In the genomic region with DNA sequence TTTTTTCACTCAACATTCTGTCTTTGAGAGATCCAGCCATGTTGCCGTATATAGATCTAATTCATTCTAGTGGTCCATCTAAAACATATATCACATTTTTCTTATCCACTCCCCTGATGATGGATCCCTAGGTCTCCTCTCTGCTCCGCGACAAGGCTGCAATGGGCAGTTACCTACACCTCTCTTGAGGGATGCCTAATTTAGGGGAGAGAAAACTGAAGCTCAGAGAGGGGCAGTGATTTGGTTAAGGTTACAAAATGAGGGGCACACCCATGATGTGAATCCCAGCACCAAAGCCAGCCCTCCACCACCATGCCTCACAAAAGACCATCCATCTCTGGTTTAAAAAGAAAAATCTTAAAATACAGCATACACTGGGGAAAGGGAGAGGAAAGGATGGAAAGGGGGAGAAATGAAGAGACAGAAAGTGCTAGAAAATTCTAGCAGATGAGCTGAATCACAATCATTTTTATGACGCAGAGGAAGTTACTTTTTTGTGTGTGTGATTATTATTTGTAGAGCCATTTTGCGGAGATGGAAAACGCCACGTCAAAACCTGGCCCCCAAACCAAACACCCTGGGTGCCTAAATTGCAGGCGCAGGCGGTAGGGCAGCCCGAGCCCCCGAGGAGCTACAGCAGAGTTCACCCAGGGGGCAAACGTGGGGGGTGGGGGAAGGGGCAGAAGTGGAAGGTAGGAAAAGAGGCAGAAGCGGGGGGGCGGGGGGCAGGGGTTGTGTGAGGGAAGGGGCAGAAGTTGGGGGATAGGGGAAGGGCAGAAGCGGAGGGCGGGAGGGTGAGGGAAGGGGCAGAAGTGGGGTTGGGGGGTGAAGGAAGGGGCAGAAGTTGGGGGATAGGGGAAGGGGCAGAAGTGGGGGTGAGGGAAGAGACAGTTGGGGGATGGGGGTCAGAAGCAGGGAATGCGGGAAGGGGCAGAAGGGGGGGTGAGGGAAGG, we compare ENCODE assay signal across 9 cellular contexts. TPM values are rescaled to one million over a fixed set of nuclear protein-coding genes. Genes with fewer than 3 reads are reported as not detected.
DNase-seq lines count a peak whose midpoint lies in the region; ATAC-seq and TF ChIP-seq lines count a peak whose summit lies in the region.
"Had no signal": no experiment of that assay in that cellular context is flagged by ENCODE, and none has a peak within 500 bp of the region (broad histone marks: within the 10 kb centered on the region; RNA-seq: fewer than 3 reads in every experiment).

No MANE protein-coding gene starts in this region.

- H3K27ac ChIP-seq in heart right ventricle (peak overlapping the region; percentile 35 to 95 (median 87)), ascending aorta (peak overlapping the region; percentile 88 to 96), mesenchymal stem cell (ENCODE audit: low read length, poor library complexity, severe bottlenecking) (no peak overlapping the region), upper lobe of right lung (peak overlapping the region; percentile 72)

- DNase-seq in heart right ventricle = no peak
- no peak for DNase-seq in cardiac septum (ENCODE audit: low spot score)
- peak in 1 of 2 donors; percentile 61 for DNase-seq in ascending aorta (ENCODE audit: low spot score in 2 of 2)
- no peak for DNase-seq in mesenchymal stem cell
- no peak for DNase-seq in upper lobe of right lung
- no peak for DNase-seq in NCI-H2081 treated with DMSO at 0.1 percent for 48 hours (lab: John Stamatoyannopoulos, UW)
- no peak for DNase-seq in KG1 (lab: John Stamatoyannopoulos, UW)
- DNase-seq: stimulated activated CD4-positive, alpha-beta T cell treated with anti-CD3 and anti-CD28 coated beads, Interleukin-12 subunit alpha, Interleukin-12 subunit beta, amount 100 ng/mL, for 4 hours had no signal

- ATAC-seq in heart right ventricle = no peak
- ATAC-seq in upper lobe of right lung = no peak
- no peak for ATAC-seq in GM18519 (IDR thresholded peaks at IDR 0.05; ENCODE audit: low FRiP score, unreplicated experiment)

- H3K4me1 ChIP-seq in heart right ventricle (peaks cover 0 to 17% (median 0%) of the 10 kb centered on the region in 9 donors), ascending aorta (peaks cover 0 to 2% of the 10 kb centered on the region in 2 donors), mesenchymal stem cell (ENCODE audit: control insufficient read depth, insufficient read depth, low read depth, low read length) (peaks cover 12% of the 10 kb centered on the region), upper lobe of right lung (no peaks in the 10 kb centered on the region)

- H3K23ac ChIP-seq in mesenchymal stem cell (ENCODE audit: low read length in 2 of 2) = no peak overlapping the region

- H3K18ac ChIP-seq in mesenchymal stem cell (ENCODE audit: low read depth in 1 of 2, low read length in 2 of 2) = peak overlapping the region; percentile 9 to 57

- H3K9me3 ChIP-seq in heart right ventricle (no peaks in the 10 kb centered on the region), ascending aorta (no peaks in the 10 kb centered on the region), mesenchymal stem cell (ENCODE audit: control insufficient read depth, low read length) (no peaks in the 10 kb centered on the region), upper lobe of right lung (no peaks in the 10 kb centered on the region)

- H3K27me3 ChIP-seq in heart right ventricle = no peaks in the 10 kb centered on the region
- H3K27me3 ChIP-seq in ascending aorta = no peaks in the 10 kb centered on the region
- H3K27me3 ChIP-seq in mesenchymal stem cell (ENCODE audit: control insufficient read depth in 1 of 2, insufficient read depth in 1 of 2, low read length in 2 of 2) = peaks cover 0 to 18% of the 10 kb centered on the region in 2 experiments
- no peaks in the 10 kb centered on the region for H3K27me3 ChIP-seq in upper lobe of right lung

- no peak overlapping the region for H2AFZ ChIP-seq in mesenchymal stem cell (ENCODE audit: low read depth, low read length)

- peak overlapping the region; percentile 34 for H3K4me2 ChIP-seq in mesenchymal stem cell (ENCODE audit: low read length, poor library complexity, severe bottlenecking)

- TF ChIP-seq CTCF in heart right ventricle (IDR thresholded peaks at IDR 0.05) = no peak
- no peak for TF ChIP-seq CTCF in ascending aorta (IDR thresholded peaks at IDR 0.05)
- no peak for TF ChIP-seq CTCF in upper lobe of right lung (IDR thresholded peaks at IDR 0.05)

- H2BK12ac ChIP-seq in mesenchymal stem cell (ENCODE audit: low read length in 2 of 2) = no peak overlapping the region

- 19 to 22% methylated on average over 15 to 16 of the region's 17 CpGs for WGBS in heart right ventricle, 2 donors
- WGBS in mesenchymal stem cell = 0% methylated on average over 9 of the region's 17 CpGs

- intact Hi-C loops in heart right ventricle (cut with DNase I) = no loop called here
- intact Hi-C loops in cardiac septum (cut with DNase I) = no loop called here
- intact Hi-C loops in ascending aorta (cut with DNase I) = loop anchor here (10.0 kb wide), 1 partner anchor 604 kb away; the partner anchor contains the start of gene HUWE1
- intact Hi-C loops in upper lobe of right lung (cut with DNase I) = no loop called here

- no peak overlapping the region for H4K8ac ChIP-seq in mesenchymal stem cell (ENCODE audit: low read length)

- H2AK5ac ChIP-seq in mesenchymal stem cell (ENCODE audit: low read length, severe bottlenecking) = no peak overlapping the region

- no peak overlapping the region for H2BK5ac ChIP-seq in mesenchymal stem cell (ENCODE audit: low read depth, low read length, poor library complexity, severe bottlenecking)

- H3K36me3 ChIP-seq in heart right ventricle = peaks cover 0 to 18% (median 0%) of the 10 kb centered on the region in 9 donors
- H3K36me3 ChIP-seq in ascending aorta = peaks cover 4 to 16% of the 10 kb centered on the region in 2 donors
- peaks cover 30 to 32% of the 10 kb centered on the region in 2 experiments for H3K36me3 ChIP-seq in mesenchymal stem cell (ENCODE audit: control insufficient read depth in 1 of 2, insufficient read depth in 2 of 2, low read depth in 1 of 2, low read length in 2 of 2)
- H3K36me3 ChIP-seq in upper lobe of right lung = peaks cover 13% of the 10 kb centered on the region

- H3K4me3 ChIP-seq in heart right ventricle (peak overlapping the region in 9 of 10 donors; percentile 21 to 91 (median 75)), ascending aorta (peak overlapping the region; percentile 21 to 52), mesenchymal stem cell (ENCODE audit: insufficient read depth in 1 of 2, low read depth in 1 of 2, low read length in 2 of 2) (peak overlapping the region in 1 of 2 experiments; percentile 59), upper lobe of right lung (no peak overlapping the region)

- H2BK15ac ChIP-seq in mesenchymal stem cell (ENCODE audit: low read depth, poor library complexity, severe bottlenecking) = no peak overlapping the region

- H4K91ac ChIP-seq in mesenchymal stem cell (ENCODE audit: low read length) = peak overlapping the region; percentile 15

- no peak overlapping the region for H3K4ac ChIP-seq in mesenchymal stem cell (ENCODE audit: low read depth in 1 of 2, low read length in 2 of 2)

- H3K14ac ChIP-seq in mesenchymal stem cell (ENCODE audit: low read length in 2 of 2) = no peak overlapping the region

- H3K79me1 ChIP-seq in mesenchymal stem cell (replicated peaks; ENCODE audit: low read length, poor library complexity, severe bottlenecking) = peaks cover 7% of the 10 kb centered on the region

- H3K9ac ChIP-seq in mesenchymal stem cell (ENCODE audit: low read length) = peak overlapping the region; percentile 88

- peak overlapping the region; percentile 49 for H2BK120ac ChIP-seq in mesenchymal stem cell (ENCODE audit: low read depth, low read length)

RNA-seq across cellular contexts. Expression of gene TSPYL2, which starts 1.3 kb away (rescaled TPM):
- total RNA-seq in heart right ventricle (10 to 100 TPM; 17.2 to 48.8 (median 25.5) TPM), cardiac septum (34.2 TPM), ascending aorta (42.3 TPM), upper lobe of right lung (44.4 TPM)
- 100 to 1,000 TPM in 1 of 2 donors, 10 to 100 TPM in 1; 54.4 to 136 TPM for polyA plus RNA-seq in heart right ventricle
- polyA plus RNA-seq in mesenchymal stem cell (2013, experiment 1 of 2) = 31.2 TPM
- polyA plus RNA-seq in mesenchymal stem cell (2013, experiment 2 of 2) = 28.6 TPM

RNA-seq across cellular contexts. Expression of gene KANTR, which starts 13.0 kb away (rescaled TPM):
- total RNA-seq in heart right ventricle = 10 to 100 TPM in 2 of 10 donors, 1 to 10 TPM in 8; 2.7 to 11.5 (median 7.0) TPM
- 10 to 100 TPM in 1 of 2 donors, 1 to 10 TPM in 1; 2.1 to 12.6 TPM for polyA plus RNA-seq in heart right ventricle
- total RNA-seq in cardiac septum = 7.2 TPM
- 5.0 TPM for total RNA-seq in ascending aorta
- polyA plus RNA-seq in mesenchymal stem cell (2013, experiment 1 of 2) = 2.6 TPM
- polyA plus RNA-seq in mesenchymal stem cell (2013, experiment 2 of 2) = 2.6 TPM
- 12.6 TPM for total RNA-seq in upper lobe of right lung

RNA-seq across cellular contexts. Expression of gene GPR173, which starts 32.3 kb away (rescaled TPM):
- 1 to 10 TPM in 3 of 10 donors, under 1 TPM in 7; 0.54 to 2.5 (median 0.73) TPM for total RNA-seq in heart right ventricle
- under 1 TPM; 0.70 to 0.95 TPM for polyA plus RNA-seq in heart right ventricle
- total RNA-seq in cardiac septum = 3.2 TPM
- 2.1 TPM for total RNA-seq in ascending aorta
- 2.8 TPM for polyA plus RNA-seq in mesenchymal stem cell (2013, experiment 1 of 2)
- 3.0 TPM for polyA plus RNA-seq in mesenchymal stem cell (2013, experiment 2 of 2)
- 1.3 TPM for total RNA-seq in upper lobe of right lung
